ENCODE assay signal across 11 cellular contexts in the genomic region with DNA sequence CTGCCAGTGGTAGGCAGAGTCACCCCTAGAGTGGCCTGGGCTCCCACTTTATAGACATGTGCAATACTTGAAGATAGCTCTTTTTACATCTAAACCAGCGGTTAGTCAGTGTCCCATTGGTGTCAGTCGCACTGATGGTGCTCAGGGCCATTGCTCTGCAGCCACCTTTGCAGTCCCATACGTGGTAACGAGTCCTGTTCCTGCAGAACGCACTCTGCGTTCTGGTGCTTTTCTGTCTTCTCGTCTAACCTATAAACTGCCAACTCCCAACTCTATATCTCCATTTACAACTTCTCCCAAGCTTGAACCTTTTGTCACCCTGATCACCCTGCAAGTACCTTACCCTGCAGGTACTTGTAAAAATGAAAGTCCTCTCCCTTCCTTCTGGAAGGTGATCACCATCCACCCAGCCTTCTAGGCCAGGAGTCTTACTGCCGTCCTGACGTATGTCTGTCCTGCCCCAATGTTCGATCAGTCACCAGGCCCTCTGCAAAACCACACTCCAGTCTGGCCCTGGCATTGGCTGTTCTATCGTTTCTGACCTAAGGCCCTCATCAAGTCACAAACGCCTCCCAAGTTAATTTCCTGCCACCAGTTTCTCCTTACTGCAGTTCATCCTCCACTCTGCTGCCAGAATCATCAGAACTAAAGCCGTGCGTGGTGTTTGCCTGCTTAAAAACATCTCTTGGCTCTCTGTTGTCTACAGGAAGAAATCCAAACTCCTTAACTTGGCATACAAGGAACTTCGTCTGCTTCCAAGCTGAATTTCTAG. TPM values are rescaled to one million over a fixed set of nuclear protein-coding genes. Genes with fewer than 3 reads are reported as not detected.
A peak's percentile ranks its signal among the peaks of the same experiment; 100 is the strongest.
DNase-seq lines count a peak whose midpoint lies in the region; ATAC-seq and TF ChIP-seq lines count a peak whose summit lies in the region.
"Had no signal": no experiment of that assay in that cellular context is flagged by ENCODE, and none has a peak within 500 bp of the region (broad histone marks: within the 10 kb centered on the region; RNA-seq: fewer than 3 reads in every experiment).

No MANE protein-coding gene starts in this region.

- H4K5ac ChIP-seq in H9 (ENCODE audit: insufficient read length, low read depth, low read length) = no peak overlapping the region

- H3K79me2 ChIP-seq in H9 (ENCODE audit: insufficient read depth, low read length) = peaks cover 19% of the 10 kb centered on the region; the same call in 1 of the 2 replicates
- H3K79me2 ChIP-seq in hepatocyte = peaks cover 99% of the 10 kb centered on the region

- no peak overlapping the region for H4K8ac ChIP-seq in H9 (replicated peaks; ENCODE audit: insufficient read length, low read depth, low read length)

- H3K27me3 ChIP-seq in H9 (ENCODE audit: insufficient read depth, low read length) (peaks cover 2% of the 10 kb centered on the region; the same call in 1 of the 2 replicates), right atrium auricular region (no peaks in the 10 kb centered on the region), spleen (replicated peaks in 1 of 7) (no peaks in the 10 kb centered on the region), hepatocyte (no peaks in the 10 kb centered on the region)

- POLR2A ChIA-PET in activated CD8-positive, alpha-beta T cell treated with anti-CD3 and anti-CD28 coated beads for 36 hours (lab: Charles Lee) = interaction anchor here (1.1 to 2.7 kb wide), 6 partner anchors 9 to 304 kb away, joined by 3 to 9 read pairs (median 4); no protein-coding TSS in a partner anchor

- H3K4me3 Mint-ChIP-seq in H9 = no peak overlapping the region
- H3K4me3 Mint-ChIP-seq in activated CD8-positive, alpha-beta T cell treated with anti-CD3 and anti-CD28 coated beads for 36 hours = no peak overlapping the region
- H3K4me3 Mint-ChIP-seq: activated CD4-positive, alpha-beta T cell treated with anti-CD3 and anti-CD28 coated beads, Interleukin-2, amount 10 ng/mL, durations not matched to agents 24 days and 14 days had no signal

- H2BK5ac ChIP-seq in H9 (ENCODE audit: insufficient read length, low read length) = no peak overlapping the region

- H3K36me3 ChIP-seq in right atrium auricular region = no peaks in the 10 kb centered on the region
- no peaks in the 10 kb centered on the region for H3K36me3 ChIP-seq in spleen
- H3K36me3 ChIP-seq in hepatocyte (replicated peaks; ENCODE audit: insufficient read depth, low read depth) = no peaks in the 10 kb centered on the region

- H3K4ac ChIP-seq in H9 (ENCODE audit: low read depth, low read length) = no peak overlapping the region

- H3K27ac ChIP-seq in H9 (ENCODE audit: insufficient read length, low read depth, low read length) (no peak overlapping the region), right atrium auricular region (peak overlapping the region; percentile 56 to 57), spleen (peak overlapping the region in 5 of 8 donors; percentile 24 to 65 (median 57)), hepatocyte (no peak overlapping the region)

- H3K36me3 Mint-ChIP-seq in H9 (ENCODE audit: insufficient read depth in 1 of 3, low read depth in 3 of 3) = no peaks in the 10 kb centered on the region
- peaks cover 9% of the 10 kb centered on the region for H3K36me3 Mint-ChIP-seq in activated CD8-positive, alpha-beta T cell treated with anti-CD3 and anti-CD28 coated beads for 36 hours (ENCODE audit: low read depth)

- H2AK5ac ChIP-seq in H9 (ENCODE audit: insufficient read length, low read length) = no peak overlapping the region

- DNase-seq in H9 (no peak), right atrium auricular region (ENCODE audit: low spot score) (no peak), spleen (no peak), G401 (ENCODE audit: low spot score) (no peak), NCI-H69 (lab: John Stamatoyannopoulos, UW) (no peak), hepatocyte (ENCODE audit: low spot score) (no peak)
- no peak for DNase-seq in activated CD8-positive, alpha-beta T cell treated with anti-CD3 and anti-CD28 coated beads for 36 hours
- DNase-seq: activated CD4-positive, alpha-beta T cell treated with anti-CD3 and anti-CD28 coated beads, Interleukin-2, amount 10 ng/mL, durations not matched to agents 24 days and 14 days; dorsolateral prefrontal cortex; NCI-H345 had no signal

- H3K4me1 ChIP-seq in H9 (ENCODE audit: insufficient read depth, low read length) (peaks cover 14% of the 10 kb centered on the region), right atrium auricular region (peaks cover 0 to 67% of the 10 kb centered on the region in 2 donors), spleen (peaks cover 37 to 98% (median 67%) of the 10 kb centered on the region in 6 donors), hepatocyte (ENCODE audit: insufficient read depth) (peaks cover 18% of the 10 kb centered on the region)

- no peak overlapping the region for H3K56ac ChIP-seq in H9 (ENCODE audit: insufficient read length, low read depth, low read length)

- H3K14ac ChIP-seq in H9 (ENCODE audit: insufficient read depth, low read length) = peak overlapping the region; percentile 63; the same call in 1 of the 2 replicates

- no peaks in the 10 kb centered on the region for H3K9me3 Mint-ChIP-seq in H9
- no peaks in the 10 kb centered on the region for H3K9me3 Mint-ChIP-seq in activated CD8-positive, alpha-beta T cell treated with anti-CD3 and anti-CD28 coated beads for 36 hours
- H3K9me3 Mint-ChIP-seq: activated CD4-positive, alpha-beta T cell treated with anti-CD3 and anti-CD28 coated beads, Interleukin-2, amount 10 ng/mL, durations not matched to agents 24 days and 14 days had no signal

- no peak overlapping the region for H4K91ac ChIP-seq in H9 (ENCODE audit: insufficient read length, low read depth, low read length)

- no peak overlapping the region for H3T11ph ChIP-seq in H9 (ENCODE audit: low read length)

- H3K23me2 ChIP-seq in H9 (ENCODE audit: insufficient read length, low read depth, low read length, poor library complexity, severe bottlenecking) = peaks cover 2% of the 10 kb centered on the region

- H3K9me2 ChIP-seq in hepatocyte (replicated peaks; ENCODE audit: insufficient read depth) = no peaks in the 10 kb centered on the region

- no peak overlapping the region for H2BK15ac ChIP-seq in H9 (ENCODE audit: low read depth, low read length)

- ATAC-seq in activated CD8-positive, alpha-beta T cell treated with anti-CD3 and anti-CD28 coated beads for 36 hours = no peak
- ATAC-seq in GM21381 (IDR thresholded peaks at IDR 0.05; ENCODE audit: unreplicated experiment) = no peak

- peak overlapping the region in 1 of 3 experiments; percentile 15; a peak in 2 of 7 replicates for H3K27ac Mint-ChIP-seq in H9
- peak overlapping the region; percentile 27 for H3K27ac Mint-ChIP-seq in activated CD8-positive, alpha-beta T cell treated with anti-CD3 and anti-CD28 coated beads for 36 hours
- H3K27ac Mint-ChIP-seq: activated CD4-positive, alpha-beta T cell treated with anti-CD3 and anti-CD28 coated beads, Interleukin-2, amount 10 ng/mL, durations not matched to agents 24 days and 14 days had no signal

- no peak overlapping the region for H3K9ac ChIP-seq in H9 (ENCODE audit: extremely low read depth, insufficient read length, low read length)

- H3K9me3 ChIP-seq in H9 (ENCODE audit: control insufficient read depth, low read depth, low read length) = no peaks in the 10 kb centered on the region
- no peaks in the 10 kb centered on the region for H3K9me3 ChIP-seq in right atrium auricular region
- no peaks in the 10 kb centered on the region for H3K9me3 ChIP-seq in spleen
- H3K9me3 ChIP-seq in hepatocyte (ENCODE audit: low read depth) = no peaks in the 10 kb centered on the region

- TF ChIP-seq CTCF in H9 (conservative IDR thresholded peaks at IDR 0.05) (no peak), right atrium auricular region (IDR thresholded peaks at IDR 0.05) (no peak), spleen (IDR thresholded peaks at IDR 0.05 in 8 of 11, conservative IDR thresholded peaks at IDR 0.05 in 3 of 11) (no peak), hepatocyte (IDR thresholded peaks at IDR 0.05; ENCODE audit: poor library complexity) (no peak)
- TF ChIP-seq CTCF in activated CD8-positive, alpha-beta T cell treated with anti-CD3 and anti-CD28 coated beads for 36 hours (IDR thresholded peaks at IDR 0.05) = no peak

- no peak overlapping the region for H3K4me3 ChIP-seq in right atrium auricular region
- no peak overlapping the region for H3K4me3 ChIP-seq in spleen
- H3K4me3 ChIP-seq in hepatocyte = no peak overlapping the region
- H3K4me3 ChIP-seq: dorsolateral prefrontal cortex had no signal

- H3K4me1 Mint-ChIP-seq in H9 = peaks cover 60 to 62% of the 10 kb centered on the region in 2 experiments
- H3K4me1 Mint-ChIP-seq in activated CD8-positive, alpha-beta T cell treated with anti-CD3 and anti-CD28 coated beads for 36 hours (ENCODE audit: low read depth) = peaks cover 74% of the 10 kb centered on the region

- no peak overlapping the region for H2AFZ ChIP-seq in H9 (ENCODE audit: low read length)
- no peak overlapping the region for H2AFZ ChIP-seq in hepatocyte

- TF ChIP-seq POLR2A in spleen (IDR thresholded peaks at IDR 0.05) = no peak

- in situ Hi-C loops in G401 (cut with HindIII; ENCODE audit: low sequenced_read_pairs) = no loop called here

- WGBS in H9 (ENCODE audit: extremely low coverage, insufficient read length, low lambda C conversion rate) = no CpG with 5 or more reads among the region's 15 CpGs
- WGBS in spleen, 5 donors = 59 to 66% (median 62%) methylated on average over 15 of the region's 15 CpGs
- WGBS in hepatocyte (ENCODE audit: low lambda C conversion rate, missing lambda C conversion rate) = 84% methylated on average over 15 of the region's 15 CpGs

- no peak overlapping the region for H2BK120ac ChIP-seq in H9 (ENCODE audit: low read depth, low read length, poor library complexity, severe bottlenecking)

- intact Hi-C loops in activated CD8-positive, alpha-beta T cell treated with anti-CD3 and anti-CD28 coated beads for 36 hours (cut with micrococcal nuclease) = no loop called here
- intact Hi-C loops in spleen (cut with DNase I; ENCODE audit: low total_unique reads) = no loop called here

- no peaks in the 10 kb centered on the region for H3K79me1 ChIP-seq in H9 (ENCODE audit: insufficient read depth, low read depth, low read length, poor library complexity, severe bottlenecking)

- CTCF ChIA-PET in activated CD8-positive, alpha-beta T cell treated with anti-CD3 and anti-CD28 coated beads for 36 hours (lab: Charles Lee) = interaction anchor here (0.6 to 1.2 kb wide), 5 partner anchors 12 to 128 kb away, joined by 3 to 4 read pairs (median 3); no protein-coding TSS in a partner anchor

- H3K27me3 Mint-ChIP-seq in H9 (ENCODE audit: low read depth) = peaks cover 7% of the 10 kb centered on the region
- H3K27me3 Mint-ChIP-seq in activated CD8-positive, alpha-beta T cell treated with anti-CD3 and anti-CD28 coated beads for 36 hours = no peaks in the 10 kb centered on the region

- H2BK20ac ChIP-seq in H9 (ENCODE audit: low read depth, low read length, poor library complexity, severe bottlenecking) = no peak overlapping the region

- no peak overlapping the region for H2BK12ac ChIP-seq in H9 (ENCODE audit: insufficient read length, low read depth, low read length)

- H3K23ac ChIP-seq in H9 (ENCODE audit: insufficient read length, low read depth, low read length) = no peak overlapping the region

- H4K20me1 ChIP-seq in H9 (ENCODE audit: control insufficient read depth, insufficient read depth, insufficient read length) (peaks cover 3% of the 10 kb centered on the region), hepatocyte (ENCODE audit: insufficient read depth, poor library complexity, severe bottlenecking) (peaks cover 80% of the 10 kb centered on the region)

- H3K4me2 ChIP-seq in H9 (ENCODE audit: insufficient read depth, insufficient read length, low read length) (no peak overlapping the region), hepatocyte (no peak overlapping the region)

- H3K18ac ChIP-seq in H9 (ENCODE audit: insufficient read length, low read depth, low read length) = no peak overlapping the region

RNA-seq across cellular contexts. Expression of a gene that starts 7.9 kb away (rescaled TPM):
- total RNA-seq in H9 (2021) = 33.6 and 35.8 TPM in 2 replicates
- total RNA-seq in activated CD8-positive, alpha-beta T cell treated with anti-CD3 and anti-CD28 coated beads for 36 hours = 10 to 100 TPM; 18.7 to 19.7 TPM
- 10 to 100 TPM; 25.5 to 30.3 TPM for total RNA-seq in right atrium auricular region
- total RNA-seq in spleen = 10 to 100 TPM; 48.5 to 72.0 (median 58.1) TPM
- polyA plus RNA-seq in spleen = 1 to 10 TPM; 3.2 to 7.4 (median 4.7) TPM
- total RNA-seq in G401 (2014; rRNA removed; shearing (Covaris generic)) = 8.5 and 10.1 TPM in 2 replicates
- total RNA-seq in hepatocyte = 23.6 and 28.7 TPM in 2 replicates
- 15.2 and 19.7 TPM in 2 replicates for polyA plus RNA-seq in hepatocyte

Comparison
In these comparisons a context has a peak if more than half of its experiments do, and no peak if none do; other contexts are left out.
1. H3K27ac ChIP-seq: peak in right atrium auricular region (2 of 2) and spleen (5 of 8); none in H9 (single experiment) and hepatocyte (single experiment).